24 cellular contexts compared by ENCODE assay signal in the genomic region with DNA sequence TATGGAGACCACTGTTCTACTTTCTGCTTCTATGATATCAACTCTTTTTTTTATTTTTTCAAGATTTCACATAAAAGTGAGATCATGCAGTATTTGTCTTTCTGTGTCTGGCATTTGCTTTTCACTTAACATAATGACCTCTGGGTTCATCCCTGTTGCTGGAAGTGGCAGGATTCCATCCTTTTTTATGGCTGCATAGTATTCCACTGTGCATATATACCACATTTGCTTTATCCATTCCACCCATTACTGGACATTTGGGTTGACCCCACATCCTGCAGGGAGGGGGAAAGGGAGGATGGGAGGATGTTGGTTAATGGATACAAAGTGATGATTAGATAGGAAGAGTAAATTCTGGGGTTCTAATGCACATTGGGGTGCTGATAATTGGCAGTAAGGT.
"Had no signal": no experiment of that assay in that cellular context is flagged by ENCODE, and none has a peak within 500 bp of the region (broad histone marks: within the 10 kb centered on the region; RNA-seq: fewer than 3 reads in every experiment).

No MANE protein-coding gene starts in this region.

- DNase-seq: naive thymus-derived CD4-positive, alpha-beta T cell; natural killer cell; occipital lobe; ovary; psoas muscle; right cardiac atrium; right lobe of liver; sigmoid colon; small intestine; stimulated activated CD4-positive, alpha-beta T cell treated with anti-CD3 and anti-CD28 coated beads, Interleukin-15, amount 100 ng/mL, for 24 hours; stimulated activated CD4-positive, alpha-beta T cell treated with anti-CD3 and anti-CD28 coated beads, Interleukin-2, amount 100 ng/mL, for 24 hours; stimulated activated CD4-positive, alpha-beta T cell treated with anti-CD3 and anti-CD28 coated beads, Interleukin-2, amount 100 ng/mL, for 48 hours; stimulated activated CD4-positive, alpha-beta T cell treated with anti-CD3 and anti-CD28 coated beads, Interleukin-4, amount 100 ng/mL, for 24 hours; stimulated activated naive B cell treated with anti-CD40 and anti-IgM and Interleukin-4, amounts not matched to agents 10 μg/mL and 1 μg/mL and 100 μg/mL, for 72 hours; stimulated activated naive CD4-positive, alpha-beta T cell treated with Interleukin-2 at 50 U/mL for 16 hours; stomach; thyroid gland; trophoblast cell; upper lobe of left lung had no signal

- H2AFZ ChIP-seq: parathyroid adenoma had no signal

- H3K4me3 ChIP-seq: ovary, psoas muscle, right lobe of liver, sigmoid colon, stomach, thoracic aorta, thyroid gland, tibial nerve, upper lobe of left lung, vagina had no signal

- FAIRE-seq: small intestine had no signal

- H3K9ac ChIP-seq: parathyroid adenoma had no signal

- H3K9me3 ChIP-seq: neutrophil, ovary, right lobe of liver, thoracic aorta, thyroid gland, upper lobe of left lung, vagina had no signal

- H3K27ac ChIP-seq: neutrophil, ovary, parathyroid adenoma, psoas muscle, right lobe of liver, sigmoid colon, stomach, thoracic aorta, thyroid gland, tibial nerve, upper lobe of left lung, vagina had no signal

- H3K79me2 ChIP-seq: parathyroid adenoma had no signal

- H3K27me3 ChIP-seq: neutrophil, ovary, right lobe of liver, sigmoid colon, stomach, thyroid gland, tibial nerve, upper lobe of left lung, vagina had no signal

- H3K4me1 ChIP-seq: parathyroid adenoma, psoas muscle, right lobe of liver, sigmoid colon, stomach, thyroid gland, tibial nerve, upper lobe of left lung, vagina had no signal

- H3K36me3 ChIP-seq: neutrophil, ovary, right lobe of liver, sigmoid colon, stomach, thoracic aorta, thyroid gland, tibial nerve, upper lobe of left lung, vagina had no signal
